Comparison of ENCODE assay signal across 8 cellular contexts in genomic region chr13:36818483-36819063, GRCh38. TPM values are rescaled to one million over a fixed set of nuclear protein-coding genes. Genes with fewer than 3 reads are reported as not detected.
DNase-seq lines count a peak whose midpoint lies in the region; ATAC-seq, FAIRE-seq and TF ChIP-seq lines count a peak whose summit lies in the region.

No MANE protein-coding gene starts in this region.

- H3K27me3 ChIP-seq in cardiac muscle cell (no peaks in the 10 kb centered on the region), bronchial epithelial cell (ENCODE audit: control insufficient read depth, insufficient read depth, low read length) (no peaks in the 10 kb centered on the region)

- intact Hi-C loops in Right ventricle myocardium inferior (cut with DNase I), result no loop called here
- intact Hi-C loops in sciatic nerve (cut with DNase I), result no loop called here

- H3K4me3 ChIP-seq in cardiac muscle cell (peak overlapping the region; percentile 66), bronchial epithelial cell (ENCODE audit: low read depth, low read length) (peak overlapping the region; percentile 85), mesodermal cell (ENCODE audit: extremely low read depth, insufficient read depth, low read length, poor library complexity, severe bottlenecking) (peak overlapping the region; percentile 75)

- 13 to 23% methylated on average over 7 to 8 of the region's 12 CpGs for WGBS in mesodermal cell (ENCODE audit: insufficient coverage in 2 of 2), 2 experiments

- no peaks in the 10 kb centered on the region for H3K36me3 ChIP-seq in cardiac muscle cell
- no peaks in the 10 kb centered on the region for H3K36me3 ChIP-seq in bronchial epithelial cell (ENCODE audit: control insufficient read depth, insufficient read depth, low read length)
- H3K36me3 ChIP-seq in mesodermal cell (ENCODE audit: control insufficient read depth, insufficient read depth, low read length), result no peaks in the 10 kb centered on the region

- TF ChIP-seq CTCF in cardiac muscle cell (IDR thresholded peaks at IDR 0.05; ENCODE audit: low read depth, low read length) (no peak), bronchial epithelial cell (IDR thresholded peaks at IDR 0.05; ENCODE audit: insufficient read depth, low read length, severe bottlenecking) (no peak), omental fat pad (IDR thresholded peaks at IDR 0.05) (no peak)

- TF ChIP-seq RAD21 in Ishikawa (IDR thresholded peaks at IDR 0.05; ENCODE audit: low read depth), result no peak

- no peaks in the 10 kb centered on the region for H3K9me3 ChIP-seq in cardiac muscle cell (ENCODE audit: low read depth)
- H3K9me3 ChIP-seq in mesodermal cell (ENCODE audit: control insufficient read depth, low read length), result no peaks in the 10 kb centered on the region

- FAIRE-seq in bronchial epithelial cell (lab: Jason Lieb, UNC), result no peak

- DNase-seq in cardiac muscle cell (ENCODE audit: low read depth in 1 of 2, low spot score in 1 of 2) (no peak), Right ventricle myocardium inferior (ENCODE audit: missing footprints) (no peak), bronchial epithelial cell (ENCODE audit: low read depth) (no peak), HuH-7 (ENCODE audit: low spot score) (no peak), sciatic nerve (ENCODE audit: low spot score) (no peak), omental fat pad (ENCODE audit: low spot score) (no peak)

- H3K27ac ChIP-seq in cardiac muscle cell, result no peak overlapping the region
- H3K27ac ChIP-seq in mesodermal cell (ENCODE audit: low read depth, low read length, severe bottlenecking), result no peak overlapping the region

- H3K4me1 ChIP-seq in cardiac muscle cell (ENCODE audit: low read depth) (peaks cover 6% of the 10 kb centered on the region), mesodermal cell (ENCODE audit: control insufficient read depth, insufficient read depth, low read length, poor library complexity, severe bottlenecking) (no peaks in the 10 kb centered on the region)

- TF ChIP-seq EP300 in Ishikawa (IDR thresholded peaks at IDR 0.05; ENCODE audit: borderline replicate concordance), result no peak

- no peak for ATAC-seq in Right ventricle myocardium inferior
- ATAC-seq in sciatic nerve, result no peak
- no peak for ATAC-seq in omental fat pad (ENCODE audit: low FRiP score)

TF ChIP-seq in Ishikawa, 13 proteins besides CTCF, POLR2A, EP300 and RAD21:
- TF ChIP-seq ZBTB7A (IDR thresholded peaks at IDR 0.05; ENCODE audit: low read depth) (0 out of 2 replicates have a peak, but pooled peaks have one; percentile 60), YY1 (IDR thresholded peaks at IDR 0.05; ENCODE audit: low read depth) (no peak)

RNA-seq across cellular contexts. Expression of gene RFXAP, which starts 0.4 kb away (rescaled TPM):
- 3.9 and 10.5 TPM in 2 replicates for total RNA-seq in cardiac muscle cell
- 10.5 and 17.6 TPM in 2 replicates for polyA plus RNA-seq in cardiac muscle cell
- 2.2 TPM for total RNA-seq in Right ventricle myocardium inferior
- 0.53 and 1.5 TPM in 2 replicates for total RNA-seq in bronchial epithelial cell
- polyA plus RNA-seq in mesodermal cell (2013, experiment 1 of 2), result 8.0 TPM
- 8.9 TPM for polyA plus RNA-seq in mesodermal cell (2013, experiment 2 of 2)
- total RNA-seq in sciatic nerve, result 8.5 TPM
- total RNA-seq in omental fat pad, result 1 to 10 TPM; 2.2 to 5.2 (median 3.9) TPM
